Comparison of ENCODE assay signal across 12 cellular contexts in genomic region chr2:7744827-7745226, GRCh38.
DNase-seq lines count a peak whose midpoint lies in the region; ATAC-seq and TF ChIP-seq lines count a peak whose summit lies in the region.
"Had no signal": no experiment of that assay in that cellular context is flagged by ENCODE, and none has a peak within 500 bp of the region (broad histone marks: within the 10 kb centered on the region; RNA-seq: fewer than 3 reads in every experiment).

No MANE protein-coding gene starts in this region.

- peaks cover 10% of the 10 kb centered on the region for H3K9me3 Mint-ChIP-seq in activated CD4-positive, alpha-beta memory T cell treated with anti-CD3 and anti-CD28 coated beads for 36 hours
- H3K9me3 Mint-ChIP-seq: CD4-positive, CD25-positive, alpha-beta regulatory T cell had no signal

- H3K4me3 Mint-ChIP-seq in activated CD4-positive, alpha-beta memory T cell treated with anti-CD3 and anti-CD28 coated beads for 36 hours, result no peak overlapping the region
- H3K4me3 Mint-ChIP-seq: CD4-positive, CD25-positive, alpha-beta regulatory T cell had no signal

- no peaks in the 10 kb centered on the region for H3K27me3 Mint-ChIP-seq in activated CD4-positive, alpha-beta memory T cell treated with anti-CD3 and anti-CD28 coated beads for 36 hours

- peak; percentile 28 for DNase-seq in stimulated activated naive CD4-positive, alpha-beta T cell treated with Interleukin-2 at 50 U/mL for 16 hours (lab: John Stamatoyannopoulos, UW)
- DNase-seq in stimulated activated naive CD4-positive, alpha-beta T cell (lab: John Stamatoyannopoulos, UW), result no peak
- peak; percentile 76 for DNase-seq in activated CD4-positive, alpha-beta memory T cell treated with anti-CD3 and anti-CD28 coated beads for 36 hours
- DNase-seq in epithelial cell of prostate (ENCODE audit: low read depth, low spot score) (peak; percentile 27), upper lobe of right lung (no peak), ACHN (no peak), HUDEP-2 (lab: John Stamatoyannopoulos, UW; ENCODE audit: unreplicated experiment in 76 of 76) (no peak)
- DNase-seq: CD4-positive, CD25-positive, alpha-beta regulatory T cell; hippocampal formation; MM.1S; NCI-H510A treated with DMSO at 0.1 percent for 48 hours had no signal

- H3K4me3 ChIP-seq in upper lobe of right lung, result no peak overlapping the region

- H3K36me3 Mint-ChIP-seq in activated CD4-positive, alpha-beta memory T cell treated with anti-CD3 and anti-CD28 coated beads for 36 hours, result peaks cover 13% of the 10 kb centered on the region
- H3K36me3 Mint-ChIP-seq: CD4-positive, CD25-positive, alpha-beta regulatory T cell had no signal

- ATAC-seq in upper lobe of right lung (peak; percentile 17), GM21526 (IDR thresholded peaks at IDR 0.05; ENCODE audit: low FRiP score, unreplicated experiment) (no peak)

- H3K27me3 ChIP-seq in upper lobe of right lung, result no peaks in the 10 kb centered on the region

- in situ Hi-C loops in ACHN (cut with HindIII; ENCODE audit: low pct_ligation_motif_present, low pct_unique_long_range_greater_than_20kb, low sequenced_read_pairs), result no loop called here

- intact Hi-C loops in activated CD4-positive, alpha-beta memory T cell treated with anti-CD3 and anti-CD28 coated beads for 36 hours (cut with micrococcal nuclease), result loop anchor here (5.0 kb wide), 2 partner anchors 187 to 308 kb away; no protein-coding TSS in a partner anchor
- intact Hi-C loops in upper lobe of right lung (cut with DNase I), result no loop called here

- H3K36me3 ChIP-seq in upper lobe of right lung, result no peaks in the 10 kb centered on the region

- H3K27ac ChIP-seq in epithelial cell of prostate, result peak overlapping the region; percentile 67
- no peak overlapping the region for H3K27ac ChIP-seq in upper lobe of right lung

- H3K27ac Mint-ChIP-seq in activated CD4-positive, alpha-beta memory T cell treated with anti-CD3 and anti-CD28 coated beads for 36 hours, result peak overlapping the region; percentile 64
- H3K27ac Mint-ChIP-seq: CD4-positive, CD25-positive, alpha-beta regulatory T cell had no signal

- TF ChIP-seq CTCF in upper lobe of right lung (IDR thresholded peaks at IDR 0.05), result no peak

- no peaks in the 10 kb centered on the region for H3K4me1 ChIP-seq in upper lobe of right lung

- POLR2A ChIA-PET in activated CD4-positive, alpha-beta memory T cell treated with anti-CD3 and anti-CD28 coated beads for 36 hours (lab: Charles Lee), result interaction anchor here (1.2 to 1.4 kb wide), 3 partner anchors 14 to 73 kb away, joined by 4 to 6 read pairs (median 6); no protein-coding TSS in a partner anchor

- H3K4me1 Mint-ChIP-seq in activated CD4-positive, alpha-beta memory T cell treated with anti-CD3 and anti-CD28 coated beads for 36 hours (ENCODE audit: low read depth), result peaks cover 32% of the 10 kb centered on the region
- H3K4me1 Mint-ChIP-seq: CD4-positive, CD25-positive, alpha-beta regulatory T cell had no signal

- H3K9me3 ChIP-seq in upper lobe of right lung, result no peaks in the 10 kb centered on the region

- CTCF ChIA-PET in activated CD4-positive, alpha-beta memory T cell treated with anti-CD3 and anti-CD28 coated beads for 36 hours (lab: Charles Lee), result no interaction called here

Comparison
In these comparisons a context has a peak if more than half of its experiments do, and no peak if none do; other contexts are left out.
1. DNase-seq: peak in stimulated activated naive CD4-positive, alpha-beta T cell treated with Interleukin-2 at 50 U/mL for 16 hours (single experiment), activated CD4-positive, alpha-beta memory T cell treated with anti-CD3 and anti-CD28 coated beads for 36 hours (single experiment) and epithelial cell of prostate (single experiment); none in stimulated activated naive CD4-positive, alpha-beta T cell (0 of 6), upper lobe of right lung (single experiment), ACHN (single experiment) and HUDEP-2 (0 of 76).